In genomic region chr7:99558306-99559275, GRCh38 we compare ENCODE assay signal across 8 cellular contexts. TPM values are rescaled to one million over a fixed set of nuclear protein-coding genes. Genes with fewer than 3 reads are reported as not detected.
DNase-seq lines count a peak whose midpoint lies in the region; ATAC-seq and TF ChIP-seq lines count a peak whose summit lies in the region.

ZNF655 (plus strand) TSS chr7:99558642; CDS start chr7:99560560, 1,918 bp downstream.

- peak within 1 kb of the TSS; percentile 87 to 97 for H3K4me3 ChIP-seq in DND-41 (ENCODE audit: low read depth in 1 of 2, low read length in 2 of 2)
- peak within 1 kb of the TSS; percentile 95 for H3K4me3 ChIP-seq in fibroblast of the aortic adventitia (ENCODE audit: low read depth, low read length)

- H3K9ac ChIP-seq in DND-41 (ENCODE audit: low read depth, low read length), result peak within 1 kb of the TSS; percentile 99

- peak within 1 kb of the TSS; percentile 97 for H2AFZ ChIP-seq in DND-41 (ENCODE audit: low read depth, low read length)

- peak within 1 kb of the TSS; percentile 100 for H3K4me3 Mint-ChIP-seq in natural killer cell treated with Interleukin-12 subunit alpha and Interleukin-12 subunit beta and Interleukin-15 and Interleukin-18, amount 100 ng/mL, for 72 hours

- H3K27ac Mint-ChIP-seq in natural killer cell treated with Interleukin-12 subunit alpha and Interleukin-12 subunit beta and Interleukin-15 and Interleukin-18, amount 100 ng/mL, for 72 hours, result peak within 1 kb of the TSS; percentile 99 to 100

- H3K9me3 Mint-ChIP-seq in natural killer cell treated with Interleukin-12 subunit alpha and Interleukin-12 subunit beta and Interleukin-15 and Interleukin-18, amount 100 ng/mL, for 72 hours, result no peaks in the 10 kb centered on the region

- peaks cover 41% of the 10 kb centered on the region for H3K4me1 ChIP-seq in DND-41 (ENCODE audit: insufficient read depth, low read length)

- H3K36me3 ChIP-seq in DND-41 (ENCODE audit: insufficient read depth, low read length), result peaks cover 78% of the 10 kb centered on the region

- H3K4me1 Mint-ChIP-seq in natural killer cell treated with Interleukin-12 subunit alpha and Interleukin-12 subunit beta and Interleukin-15 and Interleukin-18, amount 100 ng/mL, for 72 hours (ENCODE audit: low read depth in 2 of 2), result peaks cover 41 to 46% of the 10 kb centered on the region in 2 donors

- H3K27me3 ChIP-seq in DND-41 (ENCODE audit: insufficient read depth, low read length, poor library complexity), result no peaks in the 10 kb centered on the region

- no peaks in the 10 kb centered on the region for H3K9me3 ChIP-seq in DND-41 (ENCODE audit: insufficient read depth, low read length, severe bottlenecking)

- peaks cover 28% of the 10 kb centered on the region; the same call in 1 of the 2 replicates for H4K20me1 ChIP-seq in DND-41 (ENCODE audit: insufficient read depth, low read length)

- POLR2A ChIA-PET in RWPE1 (lab: Yijun Ruan, JAX; ENCODE audit: low non-redundant PET), result interaction anchor here (0.6 to 0.7 kb wide), 4 partner anchors 42 to 502 kb away, joined by 3 to 5 read pairs (median 4); partner anchors contain the start of gene ZNF394

- H3K36me3 Mint-ChIP-seq in natural killer cell treated with Interleukin-12 subunit alpha and Interleukin-12 subunit beta and Interleukin-15 and Interleukin-18, amount 100 ng/mL, for 72 hours, result peaks cover 35% of the 10 kb centered on the region

- peak; percentile 96 for DNase-seq in DND-41
- DNase-seq in LHCN-M2 (ENCODE audit: low read depth), result peak; percentile 93
- DNase-seq in RWPE1 (ENCODE audit: low spot score), result peak; percentile 88
- DNase-seq in activated effector memory CD4-positive, alpha-beta T cell treated with Interleukin-2 at 50 U/mL for 16 hours, result peak; percentile 88
- DNase-seq in fibroblast of the aortic adventitia (ENCODE audit: low read depth), result peak; percentile 76
- peak; percentile 94 for DNase-seq in natural killer cell treated with Interleukin-12 subunit alpha and Interleukin-12 subunit beta and Interleukin-15 and Interleukin-18, amount 100 ng/mL, for 72 hours (ENCODE audit: low spot score)
- peak; percentile 92 for DNase-seq in stimulated activated naive CD8-positive, alpha-beta T cell treated with anti-CD3 and anti-CD28 coated beads, Interleukin-15, Interleukin-2, amounts not matched to agents 100 U/mL and 50 U/mL, for 24 hours

- CTCF ChIA-PET in RWPE1 (lab: Yijun Ruan, JAX), result interaction anchor here (0.6 kb wide), 2 partner anchors 24 to 429 kb away, joined by 3 to 5 read pairs; no protein-coding TSS in a partner anchor

- peaks cover 79% of the 10 kb centered on the region for H3K79me2 ChIP-seq in DND-41 (ENCODE audit: insufficient read depth, low read length)

- ATAC-seq in DND-41 (ENCODE audit: insufficient read depth, low read depth) (peak; percentile 94), GM21786 (IDR thresholded peaks at IDR 0.05; ENCODE audit: unreplicated experiment) (peak; percentile 80)
- peak; percentile 91 to 95 for ATAC-seq in natural killer cell treated with Interleukin-12 subunit alpha and Interleukin-12 subunit beta and Interleukin-15 and Interleukin-18, amount 100 ng/mL, for 72 hours
- ATAC-seq in stimulated activated naive CD8-positive, alpha-beta T cell treated with anti-CD3 and anti-CD28 coated beads, Interleukin-15, Interleukin-2, amounts not matched to agents 100 U/mL and 50 U/mL, for 24 hours, result peak; percentile 91

- H3K4me2 ChIP-seq in DND-41 (ENCODE audit: insufficient read depth, low read length), result peak within 1 kb of the TSS; percentile 89

- H3K27ac ChIP-seq in DND-41 (ENCODE audit: low read length), result peak within 1 kb of the TSS; percentile 99
- H3K27ac ChIP-seq in RWPE1, result peak within 1 kb of the TSS; percentile 92

- TF ChIP-seq CTCF in DND-41 (IDR thresholded peaks at IDR 0.05; ENCODE audit: borderline replicate concordance, extremely low read depth, low read length, poor library complexity, severe bottlenecking), result no peak
- TF ChIP-seq CTCF in RWPE1 (conservative IDR thresholded peaks at IDR 0.05; ENCODE audit: low read depth), result no peak
- TF ChIP-seq CTCF in fibroblast of the aortic adventitia (IDR thresholded peaks at IDR 0.05; ENCODE audit: insufficient read depth, low read length), result peak; percentile 1

- H3K27me3 Mint-ChIP-seq in natural killer cell treated with Interleukin-12 subunit alpha and Interleukin-12 subunit beta and Interleukin-15 and Interleukin-18, amount 100 ng/mL, for 72 hours, result no peaks in the 10 kb centered on the region

RNA-seq across cellular contexts. Expression of gene ZNF655, which starts in this region (rescaled TPM):
- 87.3 and 98.4 TPM in 2 replicates for total RNA-seq in LHCN-M2 (2014; rRNA removed)
- 30.8 TPM for polyA plus RNA-seq in LHCN-M2 (2012)
- total RNA-seq in fibroblast of the aortic adventitia (ENCODE audit: low replicate concordance), result 54.2 and 76.0 TPM in 2 replicates
- 100 to 1,000 TPM; 111 to 115 TPM for total RNA-seq in natural killer cell treated with Interleukin-12 subunit alpha and Interleukin-12 subunit beta and Interleukin-15 and Interleukin-18, amount 100 ng/mL, for 72 hours

Comparison
In these comparisons a context has a peak if more than half of its experiments do, and no peak if none do; other contexts are left out.
1. Peak in every context shown above with its lines: DNase-seq, ATAC-seq, H3K4me3 ChIP-seq and H3K27ac ChIP-seq.